8 cellular contexts compared by ENCODE assay signal in the genomic region with DNA sequence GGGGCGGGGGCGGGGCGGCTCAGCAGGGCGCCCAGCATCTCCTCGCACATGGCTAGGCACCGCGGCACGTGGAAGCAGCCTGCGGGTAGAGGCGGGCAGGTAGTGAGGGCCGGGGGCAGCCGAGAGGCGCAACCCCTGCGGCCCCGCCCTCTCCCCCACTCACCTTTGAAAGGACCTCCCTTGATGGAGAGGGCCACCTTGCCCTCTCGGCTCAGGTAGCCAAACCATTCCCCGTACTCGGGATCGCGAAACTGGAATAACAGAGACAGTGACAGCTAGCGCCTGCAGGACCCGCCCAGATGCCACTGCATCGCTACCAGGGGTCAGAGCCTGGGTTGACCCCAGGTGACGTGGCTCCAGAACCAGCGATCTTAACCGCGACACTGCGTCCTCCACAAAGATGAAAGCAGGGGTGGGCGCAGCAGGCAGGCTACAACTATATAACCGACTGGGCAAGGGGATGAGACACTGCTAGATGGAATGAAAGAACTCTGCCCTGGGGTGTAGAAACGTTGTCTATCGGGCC. TPM values are rescaled to one million over a fixed set of nuclear protein-coding genes. Genes with fewer than 3 reads are reported as not detected.
A peak's percentile ranks its signal among the peaks of the same experiment; 100 is the strongest.
DNase-seq lines count a peak whose midpoint lies in the region; ATAC-seq and TF ChIP-seq lines count a peak whose summit lies in the region.

No MANE protein-coding gene starts in this region.

- CTCF ChIA-PET in CD4-positive, alpha-beta memory T cell (lab: Charles Lee; ENCODE audit: partially characterized antibody), result interaction anchor here (2.1 to 14.9 kb wide), 3 partner anchors 8 to 11 kb away, joined by 5 to 290 read pairs (median 34); a partner anchor contains a TSS

- H3K9me3 ChIP-seq in CD4-positive, alpha-beta memory T cell (ENCODE audit: control insufficient read depth in 1 of 2, low read length in 2 of 2), result no peaks in the 10 kb centered on the region
- no peaks in the 10 kb centered on the region for H3K9me3 ChIP-seq in iPS-20b (ENCODE audit: insufficient read depth, low read depth, low read length)
- H3K9me3 ChIP-seq in upper lobe of right lung, result no peaks in the 10 kb centered on the region

- no peaks in the 10 kb centered on the region for H3K27me3 ChIP-seq in CD4-positive, alpha-beta memory T cell (ENCODE audit: insufficient read depth, low read length)
- H3K27me3 ChIP-seq in iPS-20b (ENCODE audit: insufficient read depth, low read length) (no peaks in the 10 kb centered on the region), upper lobe of right lung (no peaks in the 10 kb centered on the region)

- H3K27ac Mint-ChIP-seq in CD4-positive, alpha-beta memory T cell, result peak overlapping the region in 6 of 7 donors; percentile 57 to 77 (median 72)

- TF ChIP-seq CTCF in VCaP (conservative IDR thresholded peaks at IDR 0.05) (no peak), upper lobe of right lung (IDR thresholded peaks at IDR 0.05) (no peak)

- no peaks in the 10 kb centered on the region for H3K27me3 Mint-ChIP-seq in CD4-positive, alpha-beta memory T cell

- peaks cover 5 to 10% of the 10 kb centered on the region in 2 donors for H3K36me3 Mint-ChIP-seq in CD4-positive, alpha-beta memory T cell

- H3K27ac ChIP-seq in CD4-positive, alpha-beta memory T cell (ENCODE audit: low read depth, low read length), result no peak overlapping the region
- H3K27ac ChIP-seq in VCaP (peak overlapping the region; percentile 81), iPS-20b (ENCODE audit: low read length) (no peak overlapping the region), upper lobe of right lung (no peak overlapping the region)

- peak overlapping the region; percentile 69 to 80 (median 76) for H3K4me3 Mint-ChIP-seq in CD4-positive, alpha-beta memory T cell

- peak; percentile 4 for ATAC-seq in GM21737 (IDR thresholded peaks at IDR 0.05; ENCODE audit: unreplicated experiment)
- ATAC-seq in upper lobe of right lung, result no peak
- no peak for ATAC-seq in GM18909 (IDR thresholded peaks at IDR 0.05; ENCODE audit: poor library complexity, unreplicated experiment)

- peaks cover 0 to 3% (median 0%) of the 10 kb centered on the region in 8 donors for H3K9me3 Mint-ChIP-seq in CD4-positive, alpha-beta memory T cell

- intact Hi-C loops in CD4-positive, alpha-beta memory T cell (cut with micrococcal nuclease), result no loop called here
- intact Hi-C loops in upper lobe of right lung (cut with DNase I), result no loop called here

- no peak for DNase-seq in CD4-positive, alpha-beta memory T cell
- DNase-seq in upper lobe of right lung, result no peak
- DNase-seq in epidermal melanocyte (ENCODE audit: insufficient read length, low spot score), result no peak
- DNase-seq in SIG-M5 treated with dmso at 0.1 percent for 504 hours (lab: John Stamatoyannopoulos, UW; ENCODE audit: unreplicated experiment), result no peak

- H3K4me1 ChIP-seq in CD4-positive, alpha-beta memory T cell (ENCODE audit: insufficient read depth, low read length), result peaks cover 5% of the 10 kb centered on the region
- peaks cover 5% of the 10 kb centered on the region; the same call in 1 of the 2 replicates for H3K4me1 ChIP-seq in iPS-20b (ENCODE audit: insufficient read depth, low read length)
- peaks cover 3% of the 10 kb centered on the region for H3K4me1 ChIP-seq in upper lobe of right lung

- H3K36me3 ChIP-seq in CD4-positive, alpha-beta memory T cell (ENCODE audit: insufficient read depth, low read length), result peaks cover 4% of the 10 kb centered on the region
- peaks cover 7% of the 10 kb centered on the region for H3K36me3 ChIP-seq in iPS-20b (ENCODE audit: insufficient read depth, low read depth, low read length)
- H3K36me3 ChIP-seq in upper lobe of right lung, result peaks cover 12% of the 10 kb centered on the region

- peaks cover 8 to 31% (median 22%) of the 10 kb centered on the region in 4 donors for H3K4me1 Mint-ChIP-seq in CD4-positive, alpha-beta memory T cell

- peak overlapping the region in 1 of 2 donors; percentile 28 for H3K4me3 ChIP-seq in CD4-positive, alpha-beta memory T cell (ENCODE audit: low read length in 2 of 2)
- H3K4me3 ChIP-seq in iPS-20b (ENCODE audit: low read length) (peak overlapping the region; percentile 53; the same call in 1 of the 2 replicates), upper lobe of right lung (peak overlapping the region; percentile 49)

- no peak overlapping the region for H3K9ac ChIP-seq in iPS-20b (ENCODE audit: low read depth, low read length)

- POLR2A ChIA-PET in CD4-positive, alpha-beta memory T cell (lab: Charles Lee; ENCODE audit: partially characterized antibody), result interaction anchor here (0.9 to 21.2 kb wide), 4 partner anchors 8 to 195 kb away, joined by 3 to 447 read pairs (median 228); a partner anchor contains a TSS

RNA-seq across cellular contexts. Expression of a gene that starts 0.6 kb away (rescaled TPM):
- total RNA-seq in CD4-positive, alpha-beta memory T cell, result 10 to 100 TPM; 88.9 to 94.9 TPM
- 10 to 100 TPM; 57.6 to 96.3 TPM for polyA plus RNA-seq in CD4-positive, alpha-beta memory T cell
- 84.6 TPM for total RNA-seq in upper lobe of right lung

RNA-seq across cellular contexts. Expression of a gene that starts 9.1 kb away (rescaled TPM):
- 10 to 100 TPM; 17.2 to 21.3 TPM for total RNA-seq in CD4-positive, alpha-beta memory T cell
- under 1 TPM in 1 of 2 donors, not detected in 1; 0.65 TPM for polyA plus RNA-seq in CD4-positive, alpha-beta memory T cell
- 46.4 TPM for total RNA-seq in upper lobe of right lung

RNA-seq across cellular contexts. Expression of a gene that starts 9.3 kb away (rescaled TPM):
- total RNA-seq in CD4-positive, alpha-beta memory T cell, result 100 to 1,000 TPM; 327 to 330 TPM
- polyA plus RNA-seq in CD4-positive, alpha-beta memory T cell, result 100 to 1,000 TPM in 1 of 2 donors, 10 to 100 TPM in 1; 65.4 to 117 TPM
- total RNA-seq in upper lobe of right lung, result 69.8 TPM

RNA-seq across cellular contexts. Expression of a gene that starts 30.9 kb away (rescaled TPM):
- not detected for total RNA-seq in CD4-positive, alpha-beta memory T cell
- under 1 TPM in 1 of 2 donors, not detected in 1; 0.15 TPM for polyA plus RNA-seq in CD4-positive, alpha-beta memory T cell
- 3.0 TPM for total RNA-seq in upper lobe of right lung

RNA-seq across cellular contexts. Expression of a gene that starts 36.2 kb away (rescaled TPM):
- total RNA-seq in CD4-positive, alpha-beta memory T cell, result 10 to 100 TPM; 52.6 to 53.4 TPM
- polyA plus RNA-seq in CD4-positive, alpha-beta memory T cell, result 10 to 100 TPM in 1 of 2 donors, 1 to 10 TPM in 1; 1.6 to 14.9 TPM
- 47.5 TPM for total RNA-seq in upper lobe of right lung
